Comparison of ENCODE assay signal across 14 cellular contexts in genomic region chr1:100924212-100924611, GRCh38. TPM values are rescaled to one million over a fixed set of nuclear protein-coding genes. Genes with fewer than 3 reads are reported as not detected.
DNase-seq lines count a peak whose midpoint lies in the region; ATAC-seq, FAIRE-seq and TF ChIP-seq lines count a peak whose summit lies in the region.
"Had no signal": no experiment of that assay in that cellular context is flagged by ENCODE, and none has a peak within 500 bp of the region (broad histone marks: within the 10 kb centered on the region; RNA-seq: fewer than 3 reads in every experiment).

No MANE protein-coding gene starts in this region.

- H3K4me3 ChIP-seq in astrocyte (ENCODE audit: insufficient read depth, low read depth, low read length) (no peak overlapping the region), GM23338 (no peak overlapping the region)
- H3K4me3 ChIP-seq: mucosa of descending colon had no signal

- H3K36me3 ChIP-seq in astrocyte (ENCODE audit: insufficient read depth, low read length), result peaks cover 21% of the 10 kb centered on the region
- peaks cover 20% of the 10 kb centered on the region; the same call in 1 of the 2 replicates for H3K36me3 ChIP-seq in GM23338 (ENCODE audit: insufficient read depth)

- peaks cover 13% of the 10 kb centered on the region for H3K36me3 Mint-ChIP-seq in astrocyte (ENCODE audit: low read depth, unreplicated experiment)
- H3K36me3 Mint-ChIP-seq in nephron progenitor cell (ENCODE audit: low read depth), result peaks cover 31% of the 10 kb centered on the region
- H3K36me3 Mint-ChIP-seq in GM23338 (ENCODE audit: low read depth), result peaks cover 32% of the 10 kb centered on the region
- peaks cover 31% of the 10 kb centered on the region for H3K36me3 Mint-ChIP-seq in natural killer cell treated with Interleukin-12 subunit alpha and Interleukin-12 subunit beta and Interleukin-15 and Interleukin-18, amount 100 ng/mL, for 72 hours

- H3F3A ChIP-seq in GM23338 (replicated peaks; ENCODE audit: low read depth), result no peaks in the 10 kb centered on the region

- TF ChIP-seq CTCF in astrocyte (IDR thresholded peaks at IDR 0.05; ENCODE audit: insufficient read depth, low read depth, low read length), result no peak
- no peak for TF ChIP-seq CTCF in nephron progenitor cell (IDR thresholded peaks at IDR 0.05)
- TF ChIP-seq CTCF in GM23338 (conservative IDR thresholded peaks at IDR 0.05; ENCODE audit: low read depth in 2 of 2), result no peak

- H2AFZ ChIP-seq in astrocyte (ENCODE audit: low read depth, low read length) (no peak overlapping the region), GM23338 (no peak overlapping the region)

- H3K27me3 ChIP-seq in astrocyte (ENCODE audit: insufficient read depth, low read length) (no peaks in the 10 kb centered on the region), GM23338 (ENCODE audit: insufficient read depth) (no peaks in the 10 kb centered on the region)

- H3K79me2 ChIP-seq in astrocyte (ENCODE audit: insufficient read depth, low read length), result no peaks in the 10 kb centered on the region
- H3K79me2 ChIP-seq in GM23338 (replicated peaks; ENCODE audit: insufficient read depth), result no peaks in the 10 kb centered on the region; the same call in 1 of the 2 replicates

- no peak for ATAC-seq in GM23338
- no peak for ATAC-seq in GM21360 (IDR thresholded peaks at IDR 0.05; ENCODE audit: unreplicated experiment)
- no peak for ATAC-seq in natural killer cell treated with Interleukin-12 subunit alpha and Interleukin-12 subunit beta and Interleukin-15 and Interleukin-18, amount 100 ng/mL, for 72 hours
- ATAC-seq: mucosa of descending colon, Right ventricle myocardium inferior had no signal

- H3K4me3 Mint-ChIP-seq in astrocyte (ENCODE audit: unreplicated experiment) (no peak overlapping the region), nephron progenitor cell (no peak overlapping the region), GM23338 (no peak overlapping the region)
- no peak overlapping the region for H3K4me3 Mint-ChIP-seq in natural killer cell treated with Interleukin-12 subunit alpha and Interleukin-12 subunit beta and Interleukin-15 and Interleukin-18, amount 100 ng/mL, for 72 hours

- H3K4me1 Mint-ChIP-seq in astrocyte (ENCODE audit: low read depth, unreplicated experiment) (peaks cover 4% of the 10 kb centered on the region), nephron progenitor cell (no peaks in the 10 kb centered on the region), GM23338 (no peaks in the 10 kb centered on the region)
- H3K4me1 Mint-ChIP-seq in natural killer cell treated with Interleukin-12 subunit alpha and Interleukin-12 subunit beta and Interleukin-15 and Interleukin-18, amount 100 ng/mL, for 72 hours (ENCODE audit: low read depth in 2 of 2), result peaks cover 22 to 23% of the 10 kb centered on the region in 2 donors

- H3K4me1 ChIP-seq in astrocyte (ENCODE audit: insufficient read depth, low read length) (peaks cover 3% of the 10 kb centered on the region), GM23338 (ENCODE audit: insufficient read depth) (no peaks in the 10 kb centered on the region)

- no peaks in the 10 kb centered on the region for H3K9me2 ChIP-seq in GM23338 (ENCODE audit: insufficient read depth)

- DNase-seq in GM19239 (ENCODE audit: insufficient read length, low spot score), result no peak
- peak; percentile 27 for DNase-seq in OCI-M1 (lab: John Stamatoyannopoulos, UW)
- peak; percentile 14 for DNase-seq in astrocyte (ENCODE audit: low read depth)
- DNase-seq in nephron progenitor cell, result no peak
- DNase-seq in GM23338 (ENCODE audit: low spot score), result no peak
- DNase-seq in NCI-H1092 (lab: John Stamatoyannopoulos, UW), result no peak
- DNase-seq in natural killer cell treated with Interleukin-12 subunit alpha and Interleukin-12 subunit beta and Interleukin-15 and Interleukin-18, amount 100 ng/mL, for 72 hours (ENCODE audit: low spot score), result no peak
- DNase-seq: C1 segment of cervical spinal cord, cerebellar nuclear complex, GF-D8, mucosa of descending colon had no signal

- H3K9me3 Mint-ChIP-seq in astrocyte (ENCODE audit: unreplicated experiment), result peaks cover 5% of the 10 kb centered on the region
- no peaks in the 10 kb centered on the region for H3K9me3 Mint-ChIP-seq in nephron progenitor cell
- H3K9me3 Mint-ChIP-seq in GM23338, result 0 out of 3 replicates have a peak, but pooled peaks cover 3% of the 10 kb centered on the region
- H3K9me3 Mint-ChIP-seq in natural killer cell treated with Interleukin-12 subunit alpha and Interleukin-12 subunit beta and Interleukin-15 and Interleukin-18, amount 100 ng/mL, for 72 hours, result peaks cover 3% of the 10 kb centered on the region

- H3K27ac Mint-ChIP-seq in astrocyte (ENCODE audit: unreplicated experiment) (no peak overlapping the region), nephron progenitor cell (peak overlapping the region; percentile 22), GM23338 (no peak overlapping the region)
- H3K27ac Mint-ChIP-seq in natural killer cell treated with Interleukin-12 subunit alpha and Interleukin-12 subunit beta and Interleukin-15 and Interleukin-18, amount 100 ng/mL, for 72 hours, result peak overlapping the region in 1 of 2 donors; percentile 23

- H3K27ac ChIP-seq in astrocyte (ENCODE audit: low read depth, low read length) (no peak overlapping the region), GM23338 (ENCODE audit: low read depth) (no peak overlapping the region)

- no peak overlapping the region for H3K9ac ChIP-seq in astrocyte (ENCODE audit: low read length)

- H4K20me1 ChIP-seq in astrocyte (ENCODE audit: insufficient read depth, low read length) (peaks cover 15% of the 10 kb centered on the region), GM23338 (replicated peaks; ENCODE audit: insufficient read depth) (peaks cover 3% of the 10 kb centered on the region; the same call in 1 of the 2 replicates)

- FAIRE-seq in GM19239 (lab: Jason Lieb, UNC), result peak; percentile 82
- no peak for FAIRE-seq in astrocyte (lab: Jason Lieb, UNC)
- FAIRE-seq: GM18507 had no signal

- no peaks in the 10 kb centered on the region for H3K27me3 Mint-ChIP-seq in astrocyte (ENCODE audit: low read depth, unreplicated experiment)
- no peaks in the 10 kb centered on the region for H3K27me3 Mint-ChIP-seq in nephron progenitor cell (ENCODE audit: low read depth, poor library complexity)
- H3K27me3 Mint-ChIP-seq in GM23338 (ENCODE audit: insufficient read depth, low read depth, poor library complexity), result no peaks in the 10 kb centered on the region
- H3K27me3 Mint-ChIP-seq in natural killer cell treated with Interleukin-12 subunit alpha and Interleukin-12 subunit beta and Interleukin-15 and Interleukin-18, amount 100 ng/mL, for 72 hours, result no peaks in the 10 kb centered on the region

- no peak overlapping the region for H3K4me2 ChIP-seq in astrocyte (ENCODE audit: low read length)
- H3K4me2 ChIP-seq in GM23338, result no peak overlapping the region

- H3K9me3 ChIP-seq in astrocyte (ENCODE audit: insufficient read depth, low read depth, low read length), result no peaks in the 10 kb centered on the region
- H3K9me3 ChIP-seq: mucosa of descending colon had no signal

TF ChIP-seq in GM23338, 12 proteins besides CTCF, POLR2A, EP300 and RAD21:
- TF ChIP-seq REST (IDR thresholded peaks at IDR 0.05; ENCODE audit: unreplicated experiment) (no peak), NANOG (IDR thresholded peaks at IDR 0.05; ENCODE audit: borderline replicate concordance) (no peak), STAT1 (IDR thresholded peaks at IDR 0.05; ENCODE audit: unreplicated experiment) (no peak), EZH2phosphoT487 (IDR thresholded peaks at IDR 0.05; ENCODE audit: unreplicated experiment) (no peak), ZNF331 (CRISPR knock-in tag; IDR thresholded peaks at IDR 0.05; ENCODE audit: low read depth) (no peak), ZNF114 (CRISPR knock-in tag; IDR thresholded peaks at IDR 0.05) (no peak), POLR2AphosphoS5 (IDR thresholded peaks at IDR 0.05; ENCODE audit: low read depth) (no peak), JUNB (IDR thresholded peaks at IDR 0.05; ENCODE audit: unreplicated experiment) (no peak)

RNA-seq across cellular contexts. Expression of gene SLC30A7, which starts 28.3 kb away (rescaled TPM):
- total RNA-seq in astrocyte, result 56.6 and 60.0 TPM in 2 replicates
- total RNA-seq in GM23338 (2014; rRNA removed; shearing (Covaris generic)), result 22.5 and 25.1 TPM in 2 replicates
- polyA plus RNA-seq in GM23338 (2016; fragmentation: Nextera tagmentation; extraction: Ambion mirVana), result 7.7 and 9.8 TPM in 2 replicates
- total RNA-seq in natural killer cell treated with Interleukin-12 subunit alpha and Interleukin-12 subunit beta and Interleukin-15 and Interleukin-18, amount 100 ng/mL, for 72 hours, result 10 to 100 TPM; 54.6 to 66.2 TPM

RNA-seq across cellular contexts. Expression of gene EXTL2, which starts 29.6 kb away (rescaled TPM):
- total RNA-seq in astrocyte, result 36.2 and 41.9 TPM in 2 replicates
- 45.4 and 68.9 TPM in 2 replicates for total RNA-seq in GM23338 (2014; rRNA removed; shearing (Covaris generic))
- 37.6 and 45.3 TPM in 2 replicates for polyA plus RNA-seq in GM23338 (2016; fragmentation: Nextera tagmentation; extraction: Ambion mirVana)
- total RNA-seq in natural killer cell treated with Interleukin-12 subunit alpha and Interleukin-12 subunit beta and Interleukin-15 and Interleukin-18, amount 100 ng/mL, for 72 hours, result 1 to 10 TPM; 3.2 to 10.0 TPM

Comparison
In these comparisons a context has a peak if more than half of its experiments do, and no peak if none do; other contexts are left out.
1. DNase-seq: peak in OCI-M1 (single experiment) and astrocyte (single experiment); none in GM19239 (single experiment), nephron progenitor cell (single experiment), GM23338 (single experiment), NCI-H1092 (single experiment) and natural killer cell treated with Interleukin-12 subunit alpha and Interleukin-12 subunit beta and Interleukin-15 and Interleukin-18, amount 100 ng/mL, for 72 hours (single experiment).